In the genomic region with DNA sequence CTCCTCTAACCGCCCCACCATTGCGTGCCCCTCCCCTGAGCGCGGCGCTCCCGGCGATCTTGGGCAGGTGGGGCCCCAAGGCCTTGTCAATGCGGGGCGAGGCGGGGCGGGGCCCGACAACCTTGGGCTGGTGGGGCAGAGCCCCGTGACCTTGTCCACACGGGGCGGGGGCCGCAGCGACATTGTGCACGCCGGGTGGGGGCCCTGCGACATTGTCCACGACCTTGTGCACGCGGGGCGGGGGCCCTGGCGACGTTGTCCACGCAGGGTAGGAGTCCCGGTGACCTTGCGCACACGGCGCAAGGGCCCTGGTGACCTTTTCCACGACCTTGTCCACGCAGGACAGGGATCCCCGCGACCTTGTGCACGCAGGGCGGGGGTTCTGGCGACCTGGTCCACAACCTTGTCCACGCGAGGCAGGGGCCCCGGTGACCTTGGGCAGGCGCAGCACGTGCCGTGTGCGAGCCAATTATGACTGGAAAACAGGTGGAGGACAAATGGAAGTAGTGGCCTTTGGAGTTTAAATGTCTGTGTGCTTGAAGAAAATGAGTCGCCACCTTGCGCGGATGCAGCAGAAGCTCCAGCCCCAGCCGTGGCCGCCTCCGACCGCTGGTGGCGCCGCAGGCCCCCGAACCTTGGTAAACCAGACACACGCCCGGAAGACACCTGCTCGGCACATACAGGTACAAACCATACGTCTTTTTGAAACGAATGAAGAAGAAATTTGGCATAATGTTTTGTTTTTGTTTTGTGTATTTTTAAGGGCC, we compare ENCODE assay signal across 26 cellular contexts.
DNase-seq lines count a peak whose midpoint lies in the region; ATAC-seq, FAIRE-seq and TF ChIP-seq lines count a peak whose summit lies in the region.
"Had no signal": no experiment of that assay in that cellular context is flagged by ENCODE, and none has a peak within 500 bp of the region (broad histone marks: within the 10 kb centered on the region; RNA-seq: fewer than 3 reads in every experiment).

No MANE protein-coding gene starts in this region.

- no peaks in the 10 kb centered on the region for H3K9me2 ChIP-seq in SK-N-SH

- ATAC-seq in SK-N-SH treated with all-trans-retinoic acid at 6 μM for 48 hours, result no peak
- no peak; the same call in 2 of the 3 replicates for ATAC-seq in HepG2
- ATAC-seq in upper lobe of left lung (ENCODE audit: low FRiP score in 2 of 2), result peak; percentile 2 to 4
- ATAC-seq: activated CD4-positive, alpha-beta T cell treated with anti-CD3 and anti-CD28 coated beads for 36 hours; Panc1; T-helper 17 cell had no signal

- intact Hi-C loops in HepG2 (cut with micrococcal nuclease; ENCODE audit: unreplicated experiment), result no loop called here

- TF ChIP-seq CTCF in SK-N-SH (IDR thresholded peaks at IDR 0.05) (no peak), HepG2 (CRISPR knock-in tag; IDR thresholded peaks at IDR 0.05) (no peak), upper lobe of left lung (IDR thresholded peaks at IDR 0.05) (no peak)

- H3K27ac ChIP-seq in SK-N-SH (ENCODE audit: low read depth in 2 of 2, low read length in 1 of 2) (peak overlapping the region; percentile 52 to 92; a peak in 3 of 4 replicates), SK-N-MC (peak overlapping the region; percentile 91; the same call in 1 of the 2 replicates), HepG2 (ENCODE audit: extremely low read length, insufficient read depth, low read length) (no peak overlapping the region), upper lobe of left lung (no peak overlapping the region)
- H3K27ac ChIP-seq: 22Rv1, neutrophil, SJCRH30, thyroid gland had no signal

- no peaks in the 10 kb centered on the region for H3K27me3 ChIP-seq in SK-N-SH (ENCODE audit: insufficient read depth)
- no peaks in the 10 kb centered on the region for H3K27me3 ChIP-seq in HepG2 (ENCODE audit: control insufficient read depth in 1 of 2, insufficient read depth in 2 of 2, low read length in 2 of 2)
- H3K27me3 ChIP-seq in upper lobe of left lung, result no peaks in the 10 kb centered on the region
- H3K27me3 ChIP-seq: neutrophil, SJCRH30, thyroid gland had no signal

- FAIRE-seq in HepG2 (lab: Jason Lieb, UNC), result no peak

- H3K9me3 ChIP-seq in SK-N-SH, result no peaks in the 10 kb centered on the region
- no peaks in the 10 kb centered on the region for H3K9me3 ChIP-seq in SK-N-MC (ENCODE audit: low read depth, low read length)
- peaks cover 7% of the 10 kb centered on the region; the same call in 1 of the 2 replicates for H3K9me3 ChIP-seq in HepG2 (ENCODE audit: low read length)
- H3K9me3 ChIP-seq in upper lobe of left lung, result peaks cover 0 to 8% (median 2%) of the 10 kb centered on the region in 4 donors
- H3K9me3 ChIP-seq: neutrophil, SJCRH30, thyroid gland had no signal

- peaks cover 28% of the 10 kb centered on the region for H3F3A ChIP-seq in SK-N-SH (replicated peaks; ENCODE audit: insufficient read depth)

- TF ChIP-seq RAD21 in SK-N-SH (IDR thresholded peaks at IDR 0.05; ENCODE audit: low read length), result no peak
- no peak for TF ChIP-seq RAD21 in HepG2 (CRISPR knock-in tag; IDR thresholded peaks at IDR 0.05)

- H3K79me2 ChIP-seq in SK-N-SH (ENCODE audit: insufficient read depth), result peaks cover 92% of the 10 kb centered on the region
- peaks cover 41% of the 10 kb centered on the region for H3K79me2 ChIP-seq in HepG2 (ENCODE audit: insufficient read depth, low read length)

- peak overlapping the region; percentile 72 for H3K4me2 ChIP-seq in SK-N-SH
- H3K4me2 ChIP-seq in HepG2 (ENCODE audit: low read depth, low read length), result no peak overlapping the region

- in situ Hi-C loops in HepG2 (cut with HindIII; ENCODE audit: extremely low pct_ligation_motif_present, low pct_unique_long_range_greater_than_20kb), result no loop called here

- CTCF ChIA-PET in SK-N-SH (lab: Yijun Ruan, JAX) (no interaction called here), HepG2 (lab: Yijun Ruan, JAX; ENCODE audit: low intra/inter-chr PET ratio, low total read pairs) (no interaction called here)

- H3K4me3 ChIP-seq in SK-N-SH (ENCODE audit: low read depth in 2 of 2, low read length in 1 of 2) (no peak overlapping the region), SK-N-MC (no peak overlapping the region), HepG2 (replicated peaks in 1 of 3; ENCODE audit: insufficient read depth in 1 of 3, low read depth in 2 of 3, low read length in 3 of 3) (no peak overlapping the region), upper lobe of left lung (no peak overlapping the region)
- H3K4me3 ChIP-seq: SJCRH30, thyroid gland had no signal

- POLR2A ChIA-PET in SK-N-SH (lab: Yijun Ruan, JAX) (no interaction called here), HepG2 (lab: Yijun Ruan, JAX) (no interaction called here)

- no peak for TF ChIP-seq POLR2A in HepG2 (IDR thresholded peaks at IDR 0.05; ENCODE audit: insufficient read depth in 1 of 2, low read depth in 2 of 2, low read length in 2 of 2)
- TF ChIP-seq POLR2A in upper lobe of left lung (IDR thresholded peaks at IDR 0.05), result no peak

- peaks cover 0 to 17% of the 10 kb centered on the region in 2 experiments for H3K36me3 ChIP-seq in SK-N-SH (replicated peaks in 1 of 2; ENCODE audit: control insufficient read depth in 1 of 2, insufficient read depth in 2 of 2, low read length in 1 of 2)
- peaks cover 4% of the 10 kb centered on the region; the same call in 1 of the 2 replicates for H3K36me3 ChIP-seq in SK-N-MC (ENCODE audit: insufficient read depth, low read length)
- H3K36me3 ChIP-seq in HepG2 (replicated peaks in 1 of 2; ENCODE audit: control insufficient read depth in 1 of 2, insufficient read depth in 2 of 2, low read length in 2 of 2), result peaks cover 5 to 35% of the 10 kb centered on the region in 2 experiments; a peak in 4 of 5 replicates
- peaks cover 0 to 16% (median 3%) of the 10 kb centered on the region in 4 donors for H3K36me3 ChIP-seq in upper lobe of left lung

- H3K9ac ChIP-seq in SK-N-SH (0 out of 2 replicates have a peak overlapping the region, but pooled peaks have one; percentile 71), SK-N-MC (ENCODE audit: insufficient read length) (no peak overlapping the region), HepG2 (ENCODE audit: insufficient read depth, low read depth, low read length) (no peak overlapping the region)

- WGBS in SK-N-SH (ENCODE audit: low lambda C conversion rate), result 89% methylated on average over 36 of the region's 60 CpGs
- WGBS in HepG2 (ENCODE audit: low lambda C conversion rate), result 96% methylated on average over 32 of the region's 60 CpGs
- 94 to 96% methylated on average over 49 to 60 of the region's 60 CpGs for WGBS in upper lobe of left lung, 2 donors

- H2AFZ ChIP-seq in SK-N-SH (ENCODE audit: low read depth) (no peak overlapping the region), HepG2 (ENCODE audit: low read length) (no peak overlapping the region)

- TF ChIP-seq EP300 in SK-N-SH (IDR thresholded peaks at IDR 0.05; ENCODE audit: borderline replicate concordance in 1 of 2, low read depth in 1 of 2, low read length in 1 of 2) (no peak), HepG2 (IDR thresholded peaks at IDR 0.05; ENCODE audit: low read depth in 2 of 2, low read length in 2 of 2) (no peak), HepG2 (CRISPR knock-in tag; IDR thresholded peaks at IDR 0.05; ENCODE audit: borderline replicate concordance) (no peak), upper lobe of left lung (IDR thresholded peaks at IDR 0.05) (no peak)

- H4K20me1 ChIP-seq in SK-N-SH (ENCODE audit: insufficient read depth) (peaks cover 5% of the 10 kb centered on the region; the same call in 1 of the 2 replicates), HepG2 (ENCODE audit: insufficient read depth, low read length) (peaks cover 4% of the 10 kb centered on the region; the same call in 1 of the 2 replicates)

- no peak for DNase-seq in SK-N-SH
- DNase-seq in SK-N-MC (ENCODE audit: low read depth, low spot score), result no peak
- DNase-seq in HepG2 (ENCODE audit: low spot score), result no peak
- DNase-seq in upper lobe of left lung, result peak in 1 of 2 donors; percentile 84
- no peak for DNase-seq in activated T-cell treated with anti-CD3 and anti-CD28 coated beads, Interleukin-2, amount 50 U/mL, for 48 hours
- DNase-seq in medulla oblongata (ENCODE audit: extremely low spot score), result no peak
- no peak for DNase-seq in NCI-H2227 treated with DMSO at 0.1 percent for 48 hours (lab: John Stamatoyannopoulos, UW)
- DNase-seq: activated CD4-positive, alpha-beta T cell treated with anti-CD3 and anti-CD28 coated beads for 36 hours; activated naive CD4-positive, alpha-beta T cell treated with anti-CD3 and anti-CD28 coated beads for 36 hours; activated T-cell treated with anti-CD3 and anti-CD28 coated beads, Interleukin-2, amount 50 U/mL, for 24 hours; amygdala; cortex of kidney; DMS53; Karpas-422; NCI-H1436 treated with DMSO at 0.1 percent for 48 hours; NCI-H2107; NCI-H524; SJCRH30; stimulated activated CD4-positive, alpha-beta T cell treated with anti-CD3 and anti-CD28 coated beads, Interleukin-4, amount 100 ng/mL, for 1 hour; stimulated activated naive CD4-positive, alpha-beta T cell; T-helper 17 cell; thyroid gland had no signal

- no TSS peak for BruUV-seq in HepG2 (replicated peaks; lab: Mats Ljungman, UMichigan)

- H3K4me1 ChIP-seq in SK-N-SH (ENCODE audit: control insufficient read depth in 1 of 2, insufficient read depth in 2 of 2, low read depth in 1 of 2, low read length in 1 of 2) (peaks cover 3 to 44% of the 10 kb centered on the region in 2 experiments; a peak in 3 of 4 replicates), HepG2 (ENCODE audit: insufficient read depth, low read length) (peaks cover 7% of the 10 kb centered on the region), upper lobe of left lung (peaks cover 6 to 15% (median 12%) of the 10 kb centered on the region in 4 donors)
- H3K4me1 ChIP-seq: SJCRH30 had no signal

TF ChIP-seq in SK-N-SH, 30 proteins besides CTCF, POLR2A, EP300 and RAD21 (continues in another document):
- TF ChIP-seq GATA2 (CRISPR knock-in tag; IDR thresholded peaks at IDR 0.05), result no peak

TF ChIP-seq in SK-N-SH treated with all-trans-retinoic acid at 6 μM for 48 hours, 23 proteins besides CTCF, POLR2A, EP300 and RAD21 (continues in another document):
- TF ChIP-seq ISL1 (CRISPR knock-in tag; IDR thresholded peaks at IDR 0.05) (no peak), ZFP30 (CRISPR knock-in tag; IDR thresholded peaks at IDR 0.05) (no peak), ARNTL (CRISPR knock-in tag; IDR thresholded peaks at IDR 0.05; ENCODE audit: borderline replicate concordance, low read depth) (no peak)

TF ChIP-seq in HepG2, 621 proteins besides CTCF, POLR2A, EP300 and RAD21:
- TF ChIP-seq AGO2 (optimal IDR thresholded peaks at IDR 0.05; ENCODE audit: low read depth, low read length), result peak; percentile 35
- TF ChIP-seq, protein P1, sequence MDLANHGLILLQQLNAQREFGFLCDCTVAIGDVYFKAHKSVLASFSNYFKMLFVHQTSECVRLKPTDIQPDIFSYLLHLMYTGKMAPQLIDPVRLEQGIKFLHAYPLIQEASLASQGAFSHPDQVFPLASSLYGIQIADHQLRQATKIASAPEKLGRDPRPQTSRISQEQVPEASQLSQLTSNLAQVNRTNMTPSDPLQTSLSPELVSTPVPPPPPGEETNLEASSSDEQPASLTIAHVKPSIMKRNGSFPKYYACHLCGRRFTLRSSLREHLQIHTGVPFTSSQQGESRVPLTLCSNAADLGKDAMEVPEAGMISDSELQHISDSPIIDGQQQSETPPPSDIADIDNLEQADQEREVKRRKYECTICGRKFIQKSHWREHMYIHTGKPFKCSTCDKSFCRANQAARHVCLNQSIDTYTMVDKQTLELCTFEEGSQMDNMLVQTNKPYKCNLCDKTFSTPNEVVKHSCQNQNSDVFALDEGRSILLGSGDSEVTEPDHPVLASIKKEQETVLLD (CRISPR knock-in tag; IDR thresholded peaks at IDR 0.05; ENCODE audit: low read depth), result no peak

Comparison
In these comparisons a context has a peak if more than half of its experiments do, and no peak if none do; other contexts are left out.
1. H3K27ac ChIP-seq: peak in SK-N-SH (2 of 2) and SK-N-MC (single experiment); none in HepG2 (single experiment) and upper lobe of left lung (0 of 4).
2. ATAC-seq: peak in upper lobe of left lung (2 of 2); none in SK-N-SH treated with all-trans-retinoic acid at 6 μM for 48 hours (single experiment) and HepG2 (single experiment).